Comparison of ENCODE assay signal across 9 cellular contexts in the genomic region with DNA sequence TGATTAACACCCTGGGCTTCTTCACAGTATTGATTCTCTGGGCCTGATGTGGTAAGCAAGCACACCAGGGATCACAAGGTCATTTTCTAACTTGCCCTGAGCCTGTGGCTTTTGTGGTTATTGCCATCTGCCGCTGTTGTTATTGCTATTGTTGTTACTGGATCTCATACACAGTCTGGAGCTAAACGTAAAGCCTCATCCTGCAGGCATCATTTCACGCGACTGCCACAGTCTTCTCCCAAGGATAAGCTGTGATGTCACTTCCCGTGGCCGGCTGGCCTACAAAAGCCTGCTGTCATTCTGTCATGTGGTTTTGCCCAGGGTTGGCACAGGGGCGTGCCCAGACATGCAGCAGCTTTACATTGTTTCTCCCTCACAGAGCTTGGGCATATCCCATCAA.
A peak's percentile ranks its signal among the peaks of the same experiment; 100 is the strongest.
DNase-seq lines count a peak whose midpoint lies in the region; ATAC-seq lines count a peak whose summit lies in the region.
"Had no signal": no experiment of that assay in that cellular context is flagged by ENCODE, and none has a peak within 500 bp of the region (broad histone marks: within the 10 kb centered on the region; RNA-seq: fewer than 3 reads in every experiment).

No MANE protein-coding gene starts in this region.

- intact Hi-C loops in Right ventricle myocardium inferior (cut with DNase I) = no loop called here

- DNase-seq in GF-D8 (lab: John Stamatoyannopoulos, UW) (peak; percentile 41), NOMO-1 treated with DMSO at 0.1 percent for 48 hours (lab: John Stamatoyannopoulos, UW; ENCODE audit: unreplicated experiment) (peak; percentile 51), globus pallidus (ENCODE audit: low spot score) (peak; percentile 20), NCI-H1092 treated with DMSO at 0.1 percent for 48 hours (lab: John Stamatoyannopoulos, UW) (no peak), amniotic stem cell (lab: John Stamatoyannopoulos, UW) (no peak), Right ventricle myocardium inferior (ENCODE audit: missing footprints) (no peak)
- DNase-seq: naive B cell had no signal

- ATAC-seq in HG03175 (IDR thresholded peaks at IDR 0.05; ENCODE audit: unreplicated experiment) (peak; percentile 47), Right ventricle myocardium inferior (no peak), HG02798 (IDR thresholded peaks at IDR 0.05; ENCODE audit: poor library complexity, unreplicated experiment) (no peak)

Comparison
In these comparisons a context has a peak if more than half of its experiments do, and no peak if none do; other contexts are left out.
1. DNase-seq: peak in GF-D8 (single experiment), NOMO-1 treated with DMSO at 0.1 percent for 48 hours (single experiment) and globus pallidus (single experiment); none in NCI-H1092 treated with DMSO at 0.1 percent for 48 hours (single experiment), amniotic stem cell (single experiment) and Right ventricle myocardium inferior (single experiment).